Comparison of ENCODE assay signal across 17 cellular contexts in the genomic region with DNA sequence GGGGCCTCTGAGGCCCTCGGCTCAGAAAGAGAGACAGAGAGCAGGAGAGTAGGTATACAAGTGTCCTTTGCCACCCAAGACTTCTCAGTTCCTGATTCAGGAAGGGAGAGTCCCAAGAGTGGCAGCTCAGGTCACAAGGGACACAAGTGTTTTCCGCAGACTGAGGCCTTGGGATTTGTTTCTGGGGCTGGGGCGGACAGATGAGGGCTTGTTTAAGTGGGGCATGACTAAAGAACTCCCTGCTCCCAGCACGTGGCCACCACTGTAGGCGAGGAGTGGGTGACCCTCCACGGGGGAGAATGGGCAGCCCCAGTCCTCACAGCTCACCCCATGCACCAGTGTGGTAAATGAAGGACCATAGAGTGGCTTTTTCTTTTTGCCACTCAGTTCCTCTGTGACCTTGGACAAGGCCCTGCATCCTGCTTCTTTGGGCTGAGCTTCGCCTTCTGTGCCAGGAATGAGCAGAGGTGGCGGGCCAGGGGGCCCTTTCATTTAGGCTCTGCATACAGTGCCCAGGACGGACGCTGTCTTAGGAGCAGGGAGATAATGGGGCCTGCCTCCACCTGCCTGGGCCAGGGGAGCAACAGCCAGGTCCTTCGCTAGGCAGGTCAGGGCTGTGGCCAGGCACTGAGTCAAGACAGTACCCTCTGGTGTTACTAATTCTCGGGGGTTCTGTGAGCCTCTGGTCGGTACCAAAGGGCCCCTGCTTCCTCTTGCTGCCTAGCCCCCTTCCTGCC. TPM values are rescaled to one million over a fixed set of nuclear protein-coding genes. Genes with fewer than 3 reads are reported as not detected.
"Had no signal": no experiment of that assay in that cellular context is flagged by ENCODE, and none has a peak within 500 bp of the region (broad histone marks: within the 10 kb centered on the region; RNA-seq: fewer than 3 reads in every experiment).

No MANE protein-coding gene starts in this region.

- H3K4me3 ChIP-seq: breast epithelium, heart left ventricle, neural progenitor cell, right atrium auricular region, tibial nerve had no signal

- H3K27ac ChIP-seq: breast epithelium, heart left ventricle, neural progenitor cell, parathyroid adenoma, right atrium auricular region, tibial nerve had no signal

- H3K4me1 ChIP-seq: breast epithelium, parathyroid adenoma, right atrium auricular region had no signal

- H3K36me3 ChIP-seq: right atrium auricular region had no signal

- H3K9ac ChIP-seq: neural progenitor cell, parathyroid adenoma had no signal

- H3K79me2 ChIP-seq: parathyroid adenoma had no signal

- DNase-seq: activated CD4-positive, alpha-beta T cell treated with anti-CD3 and anti-CD28 coated beads for 4 hours; activated CD8-positive, alpha-beta T cell treated with anti-CD3 and anti-CD28 coated beads for 36 hours; activated T-cell treated with anti-CD3 and anti-CD28 coated beads for 4 hours; mesendoderm; small intestine; T-helper 9 cell had no signal

- ATAC-seq: activated CD8-positive, alpha-beta T cell treated with anti-CD3 and anti-CD28 coated beads for 36 hours; activated naive CD4-positive, alpha-beta T cell treated with anti-CD3 and anti-CD28 coated beads, Interleukin-2, amount 50 U/mL, for 72 hours; heart left ventricle had no signal

- H3K27me3 ChIP-seq: breast epithelium, heart left ventricle, neural progenitor cell, right atrium auricular region, tibial nerve had no signal

- H2AFZ ChIP-seq: neural progenitor cell, parathyroid adenoma had no signal

- H3K27ac Mint-ChIP-seq: activated CD8-positive, alpha-beta T cell treated with anti-CD3 and anti-CD28 coated beads for 36 hours; activated T-helper 2 cell treated with anti-CD3 and anti-CD28 coated beads, Interferon-gamma antibody, Interleukin-2, Interleukin-4, amounts not matched to agents 10 μg/mL and 5 μg/mL and 100 μg/mL, durations not matched to agents 14 hours and 24 hours and 36 hours; neural progenitor cell had no signal

- H3K4me3 Mint-ChIP-seq: activated CD8-positive, alpha-beta T cell treated with anti-CD3 and anti-CD28 coated beads for 36 hours; neural progenitor cell had no signal

- H3K27me3 Mint-ChIP-seq: activated CD8-positive, alpha-beta T cell treated with anti-CD3 and anti-CD28 coated beads for 36 hours had no signal

- H3K4me2 ChIP-seq: neural progenitor cell had no signal

RNA-seq across cellular contexts. Expression of gene AMBP, which starts 50.8 kb away (rescaled TPM):
- total RNA-seq: activated CD8-positive, alpha-beta T cell treated with anti-CD3 and anti-CD28 coated beads for 36 hours; activated naive CD4-positive, alpha-beta T cell treated with anti-CD3 and anti-CD28 coated beads, Interleukin-2, amount 50 U/mL, for 72 hours; activated T-helper 2 cell treated with anti-CD3 and anti-CD28 coated beads, Interferon-gamma antibody, Interleukin-2, Interleukin-4, amounts not matched to agents 10 μg/mL and 5 μg/mL and 100 μg/mL, durations not matched to agents 14 hours and 24 hours and 36 hours; chondrocyte; endothelial cell of umbilical vein; right atrium auricular region; subcutaneous adipose tissue; tibial nerve had no signal
